ENCODE assay signal across 15 cellular contexts in genomic region chr16:19860146-19861030, GRCh38. TPM values are rescaled to one million over a fixed set of nuclear protein-coding genes. Genes with fewer than 3 reads are reported as not detected.
A peak's percentile ranks its signal among the peaks of the same experiment; 100 is the strongest.
DNase-seq lines count a peak whose midpoint lies in the region; TF ChIP-seq lines count a peak whose summit lies in the region.
"Had no signal": no experiment of that assay in that cellular context is flagged by ENCODE, and none has a peak within 500 bp of the region (broad histone marks: within the 10 kb centered on the region; RNA-seq: fewer than 3 reads in every experiment).

No MANE protein-coding gene starts in this region.

- H3K4me3 ChIP-seq in astrocyte of the cerebellum (ENCODE audit: low read depth, low read length): peak overlapping the region; percentile 29
- H3K4me3 ChIP-seq in iPS DF 6.9 (ENCODE audit: low read length): no peak overlapping the region; the same call in 1 of the 2 replicates
- H3K4me3 ChIP-seq in sigmoid colon: no peak overlapping the region
- no peak overlapping the region for H3K4me3 ChIP-seq in PC-9
- H3K4me3 ChIP-seq: adrenal gland, gastroesophageal sphincter had no signal

- peak overlapping the region; percentile 80 for H3K18ac ChIP-seq in H9 (ENCODE audit: insufficient read length, low read depth, low read length)

- peaks cover 80 to 87% of the 10 kb centered on the region in 2 experiments for H3K4me1 Mint-ChIP-seq in H9
- no peaks in the 10 kb centered on the region for H3K4me1 Mint-ChIP-seq in activated CD4-positive, alpha-beta memory T cell treated with anti-CD3 and anti-CD28 coated beads, Interleukin-2, amount 10 ng/mL, durations not matched to agents 7 days and 5 days

- no peak overlapping the region for H2AK5ac ChIP-seq in H9 (ENCODE audit: insufficient read length, low read length)

- H3K36me3 ChIP-seq in iPS DF 6.9 (ENCODE audit: control insufficient read depth, insufficient read depth, low read length) (peaks cover 6% of the 10 kb centered on the region; the same call in 1 of the 2 replicates), sigmoid colon (no peaks in the 10 kb centered on the region), PC-9 (ENCODE audit: low read depth) (no peaks in the 10 kb centered on the region)
- H3K36me3 ChIP-seq: adrenal gland had no signal

- H2AFZ ChIP-seq in H9 (ENCODE audit: low read length) (no peak overlapping the region), PC-9 (no peak overlapping the region)

- H3K4me3 Mint-ChIP-seq in H9: peak overlapping the region; percentile 62 to 70
- no peak overlapping the region for H3K4me3 Mint-ChIP-seq in activated CD4-positive, alpha-beta memory T cell treated with anti-CD3 and anti-CD28 coated beads, Interleukin-2, amount 10 ng/mL, durations not matched to agents 7 days and 5 days
- H3K4me3 Mint-ChIP-seq: HFFc6 had no signal

- no peaks in the 10 kb centered on the region for H3K23me2 ChIP-seq in H9 (ENCODE audit: insufficient read length, low read depth, low read length, poor library complexity, severe bottlenecking)

- no peak overlapping the region for H2BK120ac ChIP-seq in H9 (ENCODE audit: low read depth, low read length, poor library complexity, severe bottlenecking)

- peak overlapping the region; percentile 98 to 100 (median 100) for H3K27ac Mint-ChIP-seq in H9
- no peak overlapping the region for H3K27ac Mint-ChIP-seq in activated CD4-positive, alpha-beta memory T cell treated with anti-CD3 and anti-CD28 coated beads, Interleukin-2, amount 10 ng/mL, durations not matched to agents 7 days and 5 days
- H3K27ac Mint-ChIP-seq: HFFc6 had no signal

- peak overlapping the region; percentile 78 for H3K4me2 ChIP-seq in H9 (ENCODE audit: insufficient read depth, insufficient read length, low read length)
- H3K4me2 ChIP-seq in PC-9: no peak overlapping the region

- H2BK12ac ChIP-seq in H9 (ENCODE audit: insufficient read length, low read depth, low read length): no peak overlapping the region

- H2BK15ac ChIP-seq in H9 (ENCODE audit: low read depth, low read length): no peak overlapping the region

- H4K20me1 ChIP-seq in H9 (ENCODE audit: control insufficient read depth, insufficient read depth, insufficient read length) (no peaks in the 10 kb centered on the region), PC-9 (ENCODE audit: insufficient read depth) (no peaks in the 10 kb centered on the region)

- H3K27ac ChIP-seq in H9 (ENCODE audit: insufficient read length, low read depth, low read length) (peak overlapping the region; percentile 96), iPS DF 6.9 (ENCODE audit: low read length) (peak overlapping the region; percentile 79), sigmoid colon (no peak overlapping the region), PC-9 (no peak overlapping the region)
- H3K27ac ChIP-seq: adrenal gland, gastroesophageal sphincter had no signal

- POLR2A ChIA-PET in PC-9 (lab: Charles Lee; ENCODE audit: unreplicated experiment): interaction anchor here (0.6 kb wide), 1 partner anchor 95 kb away, joined by 4 read pairs; no protein-coding TSS in a partner anchor
- POLR2A ChIA-PET in activated CD4-positive, alpha-beta memory T cell treated with anti-CD3 and anti-CD28 coated beads, Interleukin-2, amount 10 ng/mL, durations not matched to agents 7 days and 5 days (lab: Charles Lee): no interaction called here

- TF ChIP-seq POLR2A in sigmoid colon (IDR thresholded peaks at IDR 0.05): no peak

- no CpG with 5 or more reads among the region's 21 CpGs for WGBS in H9 (ENCODE audit: extremely low coverage, insufficient read length, low lambda C conversion rate)
- no CpG with 5 or more reads among the region's 21 CpGs for WGBS in iPS DF 6.9 (ENCODE audit: insufficient coverage, insufficient read length)
- 84 to 90% methylated on average over 21 of the region's 21 CpGs for WGBS in sigmoid colon, 2 donors

- DNase-seq in H9 (peak; percentile 75), astrocyte of the cerebellum (ENCODE audit: low read depth) (peak; percentile 98), iPS DF 6.9 (ENCODE audit: low read depth, low spot score) (no peak), sigmoid colon (peak; percentile 19), PC-9 (no peak), CD1c-positive myeloid dendritic cell (ENCODE audit: extremely low spot score) (no peak), NCI-H2196 treated with DMSO at 0.1 percent for 48 hours (lab: John Stamatoyannopoulos, UW; ENCODE audit: unreplicated experiment) (no peak)
- no peak for DNase-seq in activated CD4-positive, alpha-beta memory T cell treated with anti-CD3 and anti-CD28 coated beads, Interleukin-2, amount 10 ng/mL, durations not matched to agents 7 days and 5 days
- DNase-seq: activated CD4-positive, alpha-beta T cell treated with anti-CD3 and anti-CD28 coated beads, Interleukin-2, amount 50 U/mL, for 1 hour; adrenal gland; DMS153; HFFc6; NCI-H2029; SHP77 had no signal

- peak overlapping the region; percentile 41; the same call in 1 of the 2 replicates for H3K14ac ChIP-seq in H9 (ENCODE audit: insufficient read depth, low read length)

- BruUV-seq in PC-9 (replicated peaks; lab: Mats Ljungman, UMichigan): no TSS peak

- H3K27me3 ChIP-seq in H9 (ENCODE audit: insufficient read depth, low read length): no peaks in the 10 kb centered on the region
- H3K27me3 ChIP-seq in iPS DF 6.9 (ENCODE audit: control insufficient read depth, insufficient read depth, low read length): no peaks in the 10 kb centered on the region
- H3K27me3 ChIP-seq in sigmoid colon: no peaks in the 10 kb centered on the region
- no peaks in the 10 kb centered on the region for H3K27me3 ChIP-seq in PC-9 (ENCODE audit: insufficient read depth, low read depth)
- H3K27me3 ChIP-seq: adrenal gland, gastroesophageal sphincter had no signal

- H3K9me3 Mint-ChIP-seq in H9: no peaks in the 10 kb centered on the region
- H3K9me3 Mint-ChIP-seq in activated CD4-positive, alpha-beta memory T cell treated with anti-CD3 and anti-CD28 coated beads, Interleukin-2, amount 10 ng/mL, durations not matched to agents 7 days and 5 days: no peaks in the 10 kb centered on the region
- H3K9me3 Mint-ChIP-seq: HFFc6 had no signal

- no peak overlapping the region for H3K56ac ChIP-seq in H9 (ENCODE audit: insufficient read length, low read depth, low read length)

- no peak overlapping the region for H4K8ac ChIP-seq in H9 (replicated peaks; ENCODE audit: insufficient read length, low read depth, low read length)

- no peaks in the 10 kb centered on the region for H3K79me1 ChIP-seq in H9 (ENCODE audit: insufficient read depth, low read depth, low read length, poor library complexity, severe bottlenecking)

- in situ Hi-C loops in astrocyte of the cerebellum (cut with HindIII; ENCODE audit: low sequenced_read_pairs): no loop called here

- H2BK5ac ChIP-seq in H9 (ENCODE audit: insufficient read length, low read length): peak overlapping the region; percentile 73

- H3F3A ChIP-seq in PC-9 (ENCODE audit: insufficient read depth, low read depth): no peaks in the 10 kb centered on the region; the same call in 1 of the 2 replicates

- H4K5ac ChIP-seq in H9 (ENCODE audit: insufficient read length, low read depth, low read length): no peak overlapping the region

- H3K23ac ChIP-seq in H9 (ENCODE audit: insufficient read length, low read depth, low read length): no peak overlapping the region

- no peaks in the 10 kb centered on the region for H3K9me2 ChIP-seq in PC-9 (ENCODE audit: insufficient read depth)

- H3K36me3 Mint-ChIP-seq in H9 (ENCODE audit: insufficient read depth in 1 of 3, low read depth in 3 of 3): peaks cover 47 to 81% (median 54%) of the 10 kb centered on the region in 3 experiments; a peak in 6 of 7 replicates
- H3K36me3 Mint-ChIP-seq in activated CD4-positive, alpha-beta memory T cell treated with anti-CD3 and anti-CD28 coated beads, Interleukin-2, amount 10 ng/mL, durations not matched to agents 7 days and 5 days (ENCODE audit: low read depth): no peaks in the 10 kb centered on the region

- no peaks in the 10 kb centered on the region for H3K9me3 ChIP-seq in H9 (ENCODE audit: control insufficient read depth, low read depth, low read length)
- H3K9me3 ChIP-seq in iPS DF 6.9 (ENCODE audit: control insufficient read depth, insufficient read depth, low read length): no peaks in the 10 kb centered on the region
- no peaks in the 10 kb centered on the region for H3K9me3 ChIP-seq in sigmoid colon
- no peaks in the 10 kb centered on the region for H3K9me3 ChIP-seq in PC-9 (ENCODE audit: insufficient read depth, low read depth)
- H3K9me3 ChIP-seq: adrenal gland, gastroesophageal sphincter had no signal

- H3K4me1 ChIP-seq in H9 (ENCODE audit: insufficient read depth, low read length) (peaks cover 22% of the 10 kb centered on the region), iPS DF 6.9 (ENCODE audit: control insufficient read depth, insufficient read depth, low read length) (peaks cover 11% of the 10 kb centered on the region), sigmoid colon (peaks cover 0 to 15% (median 11%) of the 10 kb centered on the region in 4 donors), PC-9 (replicated peaks; ENCODE audit: insufficient read depth) (no peaks in the 10 kb centered on the region)
- H3K4me1 ChIP-seq: adrenal gland, gastroesophageal sphincter had no signal

- H3K9ac ChIP-seq in H9 (ENCODE audit: extremely low read depth, insufficient read length, low read length): peak overlapping the region; percentile 20

- H2BK20ac ChIP-seq in H9 (ENCODE audit: low read depth, low read length, poor library complexity, severe bottlenecking): no peak overlapping the region

- no peak overlapping the region for H4K91ac ChIP-seq in H9 (ENCODE audit: insufficient read length, low read depth, low read length)

- H3K79me2 ChIP-seq in H9 (ENCODE audit: insufficient read depth, low read length): no peaks in the 10 kb centered on the region; the same call in 1 of the 2 replicates
- no peaks in the 10 kb centered on the region for H3K79me2 ChIP-seq in PC-9 (ENCODE audit: low read depth)

- CTCF ChIA-PET in PC-9 (lab: Charles Lee): no interaction called here
- CTCF ChIA-PET in activated CD4-positive, alpha-beta memory T cell treated with anti-CD3 and anti-CD28 coated beads, Interleukin-2, amount 10 ng/mL, durations not matched to agents 7 days and 5 days (lab: Charles Lee): no interaction called here

- no peak overlapping the region for H3T11ph ChIP-seq in H9 (ENCODE audit: low read length)

- intact Hi-C loops in sigmoid colon (cut with DNase I) (no loop called here), PC-9 (cut with micrococcal nuclease; ENCODE audit: unreplicated experiment) (no loop called here)

- no peak for TF ChIP-seq CTCF in H9 (conservative IDR thresholded peaks at IDR 0.05)
- no peak for TF ChIP-seq CTCF in astrocyte of the cerebellum (IDR thresholded peaks at IDR 0.05; ENCODE audit: low read depth, low read length, missing control alignments)
- TF ChIP-seq CTCF in sigmoid colon (IDR thresholded peaks at IDR 0.05): no peak
- no peak for TF ChIP-seq CTCF in PC-9 (conservative IDR thresholded peaks at IDR 0.05)

- no peak for TF ChIP-seq EP300 in sigmoid colon (IDR thresholded peaks at IDR 0.05)

- no peak overlapping the region for H3K4ac ChIP-seq in H9 (ENCODE audit: low read depth, low read length)

- no peaks in the 10 kb centered on the region; the same call in 1 of the 2 replicates for H3K27me3 Mint-ChIP-seq in H9 (ENCODE audit: low read depth)
- H3K27me3 Mint-ChIP-seq in activated CD4-positive, alpha-beta memory T cell treated with anti-CD3 and anti-CD28 coated beads, Interleukin-2, amount 10 ng/mL, durations not matched to agents 7 days and 5 days: no peaks in the 10 kb centered on the region

RNA-seq across cellular contexts. Expression of gene GPRC5B, which starts 24.3 kb away (rescaled TPM):
- total RNA-seq in H9 (2021) (137 and 138 TPM in 2 replicates), sigmoid colon (10 to 100 TPM in 3 of 4 donors, 1 to 10 TPM in 1; 6.7 to 20.6 (median 13.6) TPM), PC-9 (2021) (62.0 and 70.2 TPM in 2 replicates)
- 1 to 10 TPM; 1.6 to 8.4 (median 8.1) TPM for polyA plus RNA-seq in sigmoid colon
- total RNA-seq in activated CD4-positive, alpha-beta memory T cell treated with anti-CD3 and anti-CD28 coated beads, Interleukin-2, amount 10 ng/mL, durations not matched to agents 7 days and 5 days: under 1 TPM in 1 of 2 experiments, not detected in 1; 0.18 TPM

Comparison
In these comparisons a context has a peak if more than half of its experiments do, and no peak if none do; other contexts are left out.
1. DNase-seq: peak in H9 (single experiment), astrocyte of the cerebellum (single experiment) and sigmoid colon (single experiment); none in iPS DF 6.9 (single experiment), PC-9 (0 of 2), CD1c-positive myeloid dendritic cell (single experiment), activated CD4-positive, alpha-beta memory T cell treated with anti-CD3 and anti-CD28 coated beads, Interleukin-2, amount 10 ng/mL, durations not matched to agents 7 days and 5 days (single experiment) and NCI-H2196 treated with DMSO at 0.1 percent for 48 hours (single experiment).
2. H3K27ac ChIP-seq: peak in H9 (single experiment) and iPS DF 6.9 (single experiment); none in sigmoid colon (0 of 4) and PC-9 (single experiment).
3. RNA of gene GPRC5B, which starts 24.3 kb away (total RNA-seq): 137 to 138 TPM in H9, 62.0 to 70.2 TPM in PC-9 and 6.7 to 20.6 TPM in sigmoid colon; 0.18 TPM in activated CD4-positive, alpha-beta memory T cell treated with anti-CD3 and anti-CD28 coated beads, Interleukin-2, amount 10 ng/mL, durations not matched to agents 7 days and 5 days; every median in the first group is over 4 times any median in the second.